In the genomic region with DNA sequence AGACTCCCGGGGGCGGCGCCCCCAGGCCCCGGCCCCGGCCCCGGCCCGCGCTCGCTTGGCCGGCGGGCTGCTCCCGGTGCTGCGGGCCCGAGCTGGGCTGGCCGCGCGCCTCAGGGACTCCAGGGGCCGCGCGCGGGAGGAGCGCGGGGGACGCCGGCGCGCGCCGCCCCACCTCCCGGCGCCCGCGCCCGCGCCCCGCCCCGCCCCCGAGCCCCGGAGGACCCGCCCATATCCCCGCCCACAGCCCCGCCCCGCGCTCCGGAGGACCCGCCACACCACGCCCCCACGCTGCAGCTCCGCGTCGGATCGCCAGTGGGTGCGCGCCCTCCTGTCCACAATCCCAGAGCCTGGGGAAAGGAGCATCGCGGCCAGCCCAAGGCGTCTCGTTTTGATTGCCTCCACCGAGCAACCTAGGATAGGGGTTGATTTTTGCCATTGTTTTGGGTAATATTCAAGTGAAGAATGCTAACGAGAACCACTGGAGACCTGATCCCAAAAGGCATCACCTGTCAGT, we compare ENCODE assay signal across 8 cellular contexts. TPM values are rescaled to one million over a fixed set of nuclear protein-coding genes. Genes with fewer than 3 reads are reported as not detected.
DNase-seq lines count a peak whose midpoint lies in the region; ATAC-seq lines count a peak whose summit lies in the region.

A gene with protein sequence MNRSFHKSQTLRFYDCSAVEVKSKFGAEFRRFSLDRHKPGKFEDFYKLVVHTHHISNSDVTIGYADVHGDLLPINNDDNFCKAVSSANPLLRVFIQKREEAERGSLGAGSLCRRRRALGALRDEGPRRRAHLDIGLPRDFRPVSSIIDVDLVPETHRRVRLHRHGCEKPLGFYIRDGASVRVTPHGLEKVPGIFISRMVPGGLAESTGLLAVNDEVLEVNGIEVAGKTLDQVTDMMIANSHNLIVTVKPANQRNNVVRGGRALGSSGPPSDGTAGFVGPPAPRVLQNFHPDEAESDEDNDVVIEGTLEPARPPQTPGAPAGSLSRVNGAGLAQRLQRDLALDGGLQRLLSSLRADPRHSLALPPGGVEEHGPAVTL (minus strand): TSS at position 112 of the 514 bp plus-strand sequence. CDS start 166 bp downstream, outside the sequence.

- H3K4me3 Mint-ChIP-seq in activated CD4-positive, alpha-beta memory T cell treated with anti-CD3 and anti-CD28 coated beads for 36 hours: peak within 1 kb of the TSS; percentile 39

- no peaks in the 10 kb centered on the region for H3K9me3 Mint-ChIP-seq in activated CD4-positive, alpha-beta memory T cell treated with anti-CD3 and anti-CD28 coated beads for 36 hours

- CTCF ChIA-PET in activated CD4-positive, alpha-beta memory T cell treated with anti-CD3 and anti-CD28 coated beads for 36 hours (lab: Charles Lee): interaction anchor here (0.6 to 1.0 kb wide), 3 partner anchors 47 to 90 kb away, joined by 3 read pairs; no protein-coding TSS in a partner anchor

- no peak within 1 kb of the TSS for H3K27ac Mint-ChIP-seq in activated CD4-positive, alpha-beta memory T cell treated with anti-CD3 and anti-CD28 coated beads for 36 hours

- H3K4me1 Mint-ChIP-seq in activated CD4-positive, alpha-beta memory T cell treated with anti-CD3 and anti-CD28 coated beads for 36 hours (ENCODE audit: low read depth): peaks cover 5% of the 10 kb centered on the region

- peak; percentile 78 for ATAC-seq in GM18502 (IDR thresholded peaks at IDR 0.05; ENCODE audit: poor library complexity, unreplicated experiment)
- peak; percentile 63 for ATAC-seq in HG03064 (IDR thresholded peaks at IDR 0.05; ENCODE audit: low read depth, unreplicated experiment)
- no peak for ATAC-seq in HG02870 (IDR thresholded peaks at IDR 0.05; ENCODE audit: unreplicated experiment)

- H3K36me3 Mint-ChIP-seq in activated CD4-positive, alpha-beta memory T cell treated with anti-CD3 and anti-CD28 coated beads for 36 hours: no peaks in the 10 kb centered on the region

- intact Hi-C loops in activated CD4-positive, alpha-beta memory T cell treated with anti-CD3 and anti-CD28 coated beads for 36 hours (cut with micrococcal nuclease): no loop called here

- H3K27me3 Mint-ChIP-seq in activated CD4-positive, alpha-beta memory T cell treated with anti-CD3 and anti-CD28 coated beads for 36 hours: peaks cover 35% of the 10 kb centered on the region

- POLR2A ChIA-PET in activated CD4-positive, alpha-beta memory T cell treated with anti-CD3 and anti-CD28 coated beads for 36 hours (lab: Charles Lee): no interaction called here

- DNase-seq in NCI-H345 treated with DMSO at 0.1 percent for 48 hours (lab: John Stamatoyannopoulos, UW; ENCODE audit: unreplicated experiment): peak; percentile 18
- DNase-seq in activated CD4-positive, alpha-beta memory T cell treated with anti-CD3 and anti-CD28 coated beads for 36 hours: peak; percentile 73
- DNase-seq in effector CD8-positive, alpha-beta T cell (lab: John Stamatoyannopoulos, UW): peak; percentile 36
- DNase-seq in lung microvascular endothelial cell (ENCODE audit: low read depth in 2 of 2): peak; percentile 63 to 87
- peak in 2 of 3 donors; percentile 10 to 32 for DNase-seq in stimulated activated CD4-positive, alpha-beta T cell treated with anti-CD3 and anti-CD28 coated beads, TNF-alpha, amount 100 ng/mL, for 1 hour (ENCODE audit: low read depth in 3 of 3, low spot score in 1 of 3)

RNA-seq across cellular contexts. Expression of the gene that starts here (rescaled TPM):
- total RNA-seq in activated CD4-positive, alpha-beta memory T cell treated with anti-CD3 and anti-CD28 coated beads for 36 hours: under 1 TPM; 0.17 to 0.40 TPM
- total RNA-seq in lung microvascular endothelial cell: 20.3 and 74.8 TPM in 2 replicates

Comparison
In these comparisons a context has a peak if more than half of its experiments do, and no peak if none do; other contexts are left out.
1. RNA of the gene that starts here (total RNA-seq): 20.3 to 74.8 TPM in lung microvascular endothelial cell; 0.17 to 0.40 TPM in activated CD4-positive, alpha-beta memory T cell treated with anti-CD3 and anti-CD28 coated beads for 36 hours; every median in the first group is over 10 times any median in the second.
2. Peak in DNase-seq in activated CD4-positive, alpha-beta memory T cell treated with anti-CD3 and anti-CD28 coated beads for 36 hours; RNA of the gene not detected or under 1 TPM.
3. DNase-seq: peak in every context shown above with its lines; median percentile 75 in lung microvascular endothelial cell; 73 in activated CD4-positive, alpha-beta memory T cell treated with anti-CD3 and anti-CD28 coated beads for 36 hours; 36 in effector CD8-positive, alpha-beta T cell; 21 in stimulated activated CD4-positive, alpha-beta T cell treated with anti-CD3 and anti-CD28 coated beads, TNF-alpha, amount 100 ng/mL, for 1 hour; 18 in NCI-H345 treated with DMSO at 0.1 percent for 48 hours.